8 cellular contexts compared by ENCODE assay signal in the genomic region with DNA sequence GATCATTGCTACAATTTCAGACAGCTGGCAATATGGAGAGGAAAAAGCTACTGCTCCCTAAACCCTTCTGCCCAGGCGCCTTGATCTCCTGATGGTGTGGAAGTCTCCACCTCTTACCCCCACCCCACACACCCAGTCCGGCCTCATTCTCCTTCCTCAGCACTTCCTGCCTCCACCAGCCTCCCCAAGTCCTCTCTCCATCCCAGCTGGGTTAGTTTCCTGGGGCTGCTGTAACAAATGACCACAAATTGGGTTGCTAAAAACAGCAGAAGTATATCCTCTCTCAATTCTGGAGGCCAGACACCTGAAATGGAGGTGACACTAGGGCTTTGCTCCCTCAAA. TPM values are rescaled to one million over a fixed set of nuclear protein-coding genes. Genes with fewer than 3 reads are reported as not detected.
DNase-seq lines count a peak whose midpoint lies in the region; ATAC-seq and TF ChIP-seq lines count a peak whose summit lies in the region.

No MANE protein-coding gene starts in this region.

- no peaks in the 10 kb centered on the region for H3K4me1 ChIP-seq in cardiac muscle cell (ENCODE audit: low read depth)
- no peaks in the 10 kb centered on the region for H3K4me1 ChIP-seq in iPS-18a (ENCODE audit: control insufficient read depth, low read depth, low read length)
- peaks cover 0 to 29% (median 14%) of the 10 kb centered on the region in 5 donors for H3K4me1 ChIP-seq in subcutaneous abdominal adipose tissue (ENCODE audit: control insufficient read depth in 5 of 5, insufficient read depth in 5 of 5, low read length in 5 of 5)

- peak overlapping the region; percentile 72 for H3K4me3 ChIP-seq in cardiac muscle cell
- peak overlapping the region; percentile 50 for H3K4me3 ChIP-seq in iPS-18a (ENCODE audit: low read length)
- H3K4me3 ChIP-seq in subcutaneous abdominal adipose tissue (ENCODE audit: low read depth in 1 of 5, low read length in 5 of 5), result peak overlapping the region; percentile 62 to 81 (median 70)

- TF ChIP-seq CTCF in cardiac muscle cell (IDR thresholded peaks at IDR 0.05; ENCODE audit: low read depth, low read length), result no peak
- no peak for TF ChIP-seq CTCF in activated B cell treated with CpG ODN at 0.5 μM for 24 hours (IDR thresholded peaks at IDR 0.05)

- H3K36me3 Mint-ChIP-seq in activated B cell treated with CpG ODN at 0.5 μM for 24 hours (ENCODE audit: low read depth), result peaks cover 9% of the 10 kb centered on the region

- no peak for ATAC-seq in Right ventricle myocardium inferior
- no peak for ATAC-seq in activated B cell treated with CpG ODN at 0.5 μM for 24 hours (ENCODE audit: low read depth)

- no peaks in the 10 kb centered on the region for H3K9me3 Mint-ChIP-seq in activated B cell treated with CpG ODN at 0.5 μM for 24 hours

- H3K9ac ChIP-seq in iPS-18a (ENCODE audit: low read length) (no peak overlapping the region), subcutaneous abdominal adipose tissue (ENCODE audit: low read length in 5 of 5) (peak overlapping the region in 4 of 5 donors; percentile 32 to 70 (median 53))

- H3K27me3 ChIP-seq in cardiac muscle cell (no peaks in the 10 kb centered on the region), iPS-18a (ENCODE audit: control insufficient read depth, insufficient read depth, low read length) (peaks cover 6% of the 10 kb centered on the region), subcutaneous abdominal adipose tissue (ENCODE audit: control insufficient read depth in 5 of 5, insufficient read depth in 4 of 5, low read length in 5 of 5) (peaks cover 0 to 30% (median 9%) of the 10 kb centered on the region in 5 donors)

- no peak overlapping the region for H3K27ac ChIP-seq in cardiac muscle cell
- no peak overlapping the region for H3K27ac ChIP-seq in iPS-18a (ENCODE audit: low read length)
- no peak overlapping the region for H3K27ac ChIP-seq in subcutaneous abdominal adipose tissue (ENCODE audit: low read depth, low read length)

- H3K27ac Mint-ChIP-seq in activated B cell treated with CpG ODN at 0.5 μM for 24 hours, result no peak overlapping the region

- intact Hi-C loops in Right ventricle myocardium inferior (cut with DNase I), result no loop called here
- intact Hi-C loops in activated B cell treated with CpG ODN at 0.5 μM for 24 hours (cut with micrococcal nuclease), result no loop called here

- H3K27me3 Mint-ChIP-seq in activated B cell treated with CpG ODN at 0.5 μM for 24 hours, result no peaks in the 10 kb centered on the region

- CTCF ChIA-PET in activated B cell treated with CpG ODN at 0.5 μM for 24 hours (lab: Charles Lee), result interaction anchor here (1.6 kb wide), 1 partner anchor 9 kb away, joined by 9 read pairs; no protein-coding TSS in a partner anchor
- CTCF ChIA-PET in HEK293T (lab: Yijun Ruan, JAX), result interaction anchor here (1.1 to 3.7 kb wide), 3 partner anchors 10 to 68 kb away, joined by 4 to 17 read pairs (median 10); no protein-coding TSS in a partner anchor

- H3K4me3 Mint-ChIP-seq in activated B cell treated with CpG ODN at 0.5 μM for 24 hours, result peak overlapping the region; percentile 77

- POLR2A ChIA-PET in activated B cell treated with CpG ODN at 0.5 μM for 24 hours (lab: Charles Lee), result interaction anchor here (0.5 to 2.4 kb wide), 3 partner anchors 10 to 327 kb away, joined by 3 to 12 read pairs (median 3); no protein-coding TSS in a partner anchor
- POLR2A ChIA-PET in HEK293T (lab: Yijun Ruan, JAX), result interaction anchor here (1.5 kb wide), 1 partner anchor 46 kb away, joined by 7 read pairs; the partner anchor contains the start of gene DUSP9

- DNase-seq in cardiac muscle cell (ENCODE audit: low read depth in 1 of 2, low spot score in 1 of 2) (peak in 1 of 2 donors; percentile 22), Right ventricle myocardium inferior (ENCODE audit: missing footprints) (no peak), activated B cell treated with CpG ODN at 0.5 μM for 24 hours (no peak), hepatic stellate cell (ENCODE audit: low spot score) (no peak), HEK293T (ENCODE audit: extremely low spot score) (no peak), NCI-H2081 treated with DMSO at 0.1 percent for 48 hours (lab: John Stamatoyannopoulos, UW) (no peak)

- H3K4me1 Mint-ChIP-seq in activated B cell treated with CpG ODN at 0.5 μM for 24 hours, result peaks cover 36% of the 10 kb centered on the region

- no peaks in the 10 kb centered on the region for H3K36me3 ChIP-seq in cardiac muscle cell
- no peaks in the 10 kb centered on the region for H3K36me3 ChIP-seq in iPS-18a (ENCODE audit: control insufficient read depth, low read depth, low read length)
- H3K36me3 ChIP-seq in subcutaneous abdominal adipose tissue (ENCODE audit: control insufficient read depth in 5 of 5, insufficient read depth in 5 of 5, low read length in 5 of 5), result peaks cover 0 to 11% (median 2%) of the 10 kb centered on the region in 5 donors

- no peaks in the 10 kb centered on the region for H3K9me3 ChIP-seq in cardiac muscle cell (ENCODE audit: low read depth)
- peaks cover 3% of the 10 kb centered on the region for H3K9me3 ChIP-seq in iPS-18a (ENCODE audit: control insufficient read depth, low read depth, low read length)
- H3K9me3 ChIP-seq in subcutaneous abdominal adipose tissue (ENCODE audit: control insufficient read depth in 5 of 5, low read length in 5 of 5), result peaks cover 0 to 5% (median 4%) of the 10 kb centered on the region in 5 donors

TF ChIP-seq in HEK293T, 16 proteins besides CTCF, POLR2A, EP300 and RAD21:
- TF ChIP-seq FOXM1 (IDR thresholded peaks at IDR 0.05; ENCODE audit: borderline replicate concordance) (no peak), ZNF384 (IDR thresholded peaks at IDR 0.05) (no peak), NFRKB (IDR thresholded peaks at IDR 0.05) (no peak), BHLHE40 (IDR thresholded peaks at IDR 0.05; ENCODE audit: borderline replicate concordance) (no peak), FOXK2 (IDR thresholded peaks at IDR 0.05) (no peak), FOXA1 (IDR thresholded peaks at IDR 0.05) (no peak), SP1 (IDR thresholded peaks at IDR 0.05) (no peak), TARDBP (IDR thresholded peaks at IDR 0.05) (no peak), SUZ12 (IDR thresholded peaks at IDR 0.05) (no peak), L3MBTL2 (conservative IDR thresholded peaks at IDR 0.05) (no peak), CTBP1 (IDR thresholded peaks at IDR 0.05; ENCODE audit: borderline replicate concordance) (no peak)
TF ChIP-seq in HEK293T: peak in this region for 0.

RNA-seq across cellular contexts. Expression of gene CCNQ, which starts 1.1 kb away (rescaled TPM):
- 28.5 and 33.8 TPM in 2 replicates for total RNA-seq in cardiac muscle cell
- 36.8 and 37.0 TPM in 2 replicates for polyA plus RNA-seq in cardiac muscle cell
- total RNA-seq in Right ventricle myocardium inferior, result 42.6 TPM
- total RNA-seq in activated B cell treated with CpG ODN at 0.5 μM for 24 hours, result 25.3 and 25.8 TPM in 2 replicates

RNA-seq across cellular contexts. Expression of gene DUSP9, which starts 47.0 kb away (rescaled TPM):
- total RNA-seq in cardiac muscle cell (5.4 and 8.7 TPM in 2 replicates), Right ventricle myocardium inferior (0.19 TPM), activated B cell treated with CpG ODN at 0.5 μM for 24 hours (0.10 TPM in 1 of 2 replicates, not detected in the other)
- 6.8 and 8.7 TPM in 2 replicates for polyA plus RNA-seq in cardiac muscle cell
